Comparison of ENCODE assay signal across 18 cellular contexts in genomic region chr12:26868505-26869494, GRCh38.
"Had no signal": no experiment of that assay in that cellular context is flagged by ENCODE, and none has a peak within 500 bp of the region (broad histone marks: within the 10 kb centered on the region; RNA-seq: fewer than 3 reads in every experiment).

No MANE protein-coding gene starts in this region.

- DNase-seq: activated CD4-positive, alpha-beta T cell treated with anti-CD3 and anti-CD28 coated beads for 4 hours; activated CD8-positive, alpha-beta T cell treated with anti-CD3 and anti-CD28 coated beads for 36 hours; activated effector memory CD4-positive, alpha-beta T cell treated with anti-CD3 and anti-CD28 coated beads, Interleukin-2, amount 50 U/mL, for 16 hours; activated T-cell treated with anti-CD3 and anti-CD28 coated beads, Interleukin-2, amount 50 U/mL, for 4 hours; adrenal gland; cerebellar nuclear complex; effector CD8-positive, alpha-beta T cell; foreskin keratinocyte; heart left ventricle; midbrain; stimulated activated CD4-positive, alpha-beta T cell treated with anti-CD3 and anti-CD28 coated beads, Interleukin-12 subunit alpha, Interleukin-12 subunit beta, amount 100 ng/mL, for 4 hours; stimulated activated CD4-positive, alpha-beta T cell treated with anti-CD3 and anti-CD28 coated beads, Interleukin-2, amount 100 ng/mL, for 24 hours; stomach; T-helper 1 cell; T1000; testis; upper lobe of left lung had no signal

- H3K4me1 ChIP-seq: testis had no signal

- H3K27ac ChIP-seq: adrenal gland, foreskin keratinocyte, stomach, testis, upper lobe of left lung had no signal

- H3K27me3 ChIP-seq: adrenal gland, foreskin keratinocyte, heart left ventricle, stomach, testis, upper lobe of left lung had no signal

- ATAC-seq: activated CD8-positive, alpha-beta T cell treated with anti-CD3 and anti-CD28 coated beads for 36 hours; activated T-cell treated with anti-CD3 and anti-CD28 coated beads, Interleukin-2, amount 50 U/mL, for 4 hours; foreskin keratinocyte had no signal

- H3K9me3 ChIP-seq: adrenal gland, heart left ventricle, stomach, testis, upper lobe of left lung had no signal

- H3K36me3 ChIP-seq: adrenal gland, heart left ventricle, stomach, upper lobe of left lung had no signal

- H3K4me3 ChIP-seq: adrenal gland, heart left ventricle, lung, stomach, testis, upper lobe of left lung had no signal
